Comparison of ENCODE assay signal across 37 cellular contexts in genomic region chr3:41302295-41302694, GRCh38.
"Had no signal": no experiment of that assay in that cellular context is flagged by ENCODE, and none has a peak within 500 bp of the region (broad histone marks: within the 10 kb centered on the region; RNA-seq: fewer than 3 reads in every experiment).

No MANE protein-coding gene starts in this region.

- H3K9me3 Mint-ChIP-seq: activated B cell treated with CpG ODN at 0.5 μM for 24 hours; activated CD4-positive, alpha-beta memory T cell treated with anti-CD3 and anti-CD28 coated beads for 36 hours; activated CD4-positive, alpha-beta T cell treated with anti-CD3 and anti-CD28 coated beads, Interleukin-2, amount 10 ng/mL, durations not matched to agents 24 days and 14 days; activated naive CD4-positive, alpha-beta T cell treated with anti-CD3 and anti-CD28 coated beads, Interleukin-2, amount 10 ng/mL, durations not matched to agents 7 days and 5 days; activated naive CD4-positive, alpha-beta T cell treated with anti-CD3 and anti-CD28 coated beads, Interleukin-2, amount 50 U/mL, for 24 hours; activated naive CD8-positive, alpha-beta T cell treated with anti-CD3 and anti-CD28 coated beads, Interleukin-2, amount 10 ng/mL, durations not matched to agents 7 days and 5 days; activated naive CD8-positive, alpha-beta T cell treated with anti-CD3 and anti-CD28 coated beads, Interleukin-2, amount 50 U/mL, for 24 hours; activated T-cell treated with anti-CD3 and anti-CD28 coated beads, Interleukin-2, amount 50 U/mL, for 4 hours; activated T-cell treated with anti-CD3 and anti-CD28 coated beads, Interleukin-2, amount 50 U/mL, for 72 hours; activated T-helper 1 cell treated with anti-CD3 and anti-CD28 coated beads, Interleukin-12 subunit alpha, Interleukin-12 subunit beta, Interleukin-2, Interleukin-4 antibody, amounts not matched to agents 30 ng/mL and 10 ng/mL and 1 ng/mL, durations not matched to agents 14 hours and 24 hours and 36 hours; activated T-helper 2 cell treated with anti-CD3 and anti-CD28 coated beads, Interferon-gamma antibody, Interleukin-2, Interleukin-4, amounts not matched to agents 10 μg/mL and 5 μg/mL and 100 μg/mL, durations not matched to agents 14 hours and 24 hours and 36 hours; central memory CD8-positive, alpha-beta T cell; T-helper 1 cell treated with Interleukin-12 subunit alpha and Interleukin-12 subunit beta and Interleukin-4 antibody, amounts not matched to agents 30 μg/mL and 1 μg/mL, for 36 hours; T-helper 2 cell treated with Interferon-gamma antibody and Interleukin-4, amounts not matched to agents 5 μg/mL and 100 μg/mL, for 36 hours had no signal

- H3K27ac Mint-ChIP-seq: activated B cell treated with CpG ODN at 0.5 μM for 24 hours; activated CD4-positive, alpha-beta memory T cell treated with anti-CD3 and anti-CD28 coated beads for 36 hours; activated CD4-positive, alpha-beta T cell treated with anti-CD3 and anti-CD28 coated beads, Interleukin-2, amount 10 ng/mL, durations not matched to agents 24 days and 14 days; activated CD8-positive, alpha-beta T cell treated with anti-CD3 and anti-CD28 coated beads for 36 hours; activated naive CD4-positive, alpha-beta T cell treated with anti-CD3 and anti-CD28 coated beads, Interleukin-2, amount 10 ng/mL, durations not matched to agents 7 days and 5 days; activated naive CD4-positive, alpha-beta T cell treated with anti-CD3 and anti-CD28 coated beads, Interleukin-2, amount 50 U/mL, for 24 hours; activated naive CD8-positive, alpha-beta T cell; activated naive CD8-positive, alpha-beta T cell treated with anti-CD3 and anti-CD28 coated beads, Interleukin-2, amount 10 ng/mL, durations not matched to agents 7 days and 5 days; activated naive CD8-positive, alpha-beta T cell treated with anti-CD3 and anti-CD28 coated beads, Interleukin-2, amount 50 U/mL, for 24 hours; activated T-cell treated with anti-CD3 and anti-CD28 coated beads, Interleukin-2, amount 50 U/mL, for 72 hours; activated T-helper 1 cell treated with anti-CD3 and anti-CD28 coated beads, Interleukin-12 subunit alpha, Interleukin-12 subunit beta, Interleukin-2, Interleukin-4 antibody, amounts not matched to agents 30 ng/mL and 10 ng/mL and 1 ng/mL, durations not matched to agents 14 hours and 24 hours and 36 hours; activated T-helper 2 cell treated with anti-CD3 and anti-CD28 coated beads, Interferon-gamma antibody, Interleukin-2, Interleukin-4, amounts not matched to agents 10 μg/mL and 5 μg/mL and 100 μg/mL, durations not matched to agents 14 hours and 24 hours and 36 hours; brain; T-helper 1 cell treated with Interleukin-12 subunit alpha and Interleukin-12 subunit beta and Interleukin-4 antibody, amounts not matched to agents 30 μg/mL and 1 μg/mL, for 36 hours; T-helper 2 cell treated with Interferon-gamma antibody and Interleukin-4, amounts not matched to agents 5 μg/mL and 100 μg/mL, for 36 hours had no signal

- H3K27ac ChIP-seq: ascending aorta, cardiac muscle cell, VCaP had no signal

- H3K4me1 Mint-ChIP-seq: activated B cell treated with CpG ODN at 0.5 μM for 24 hours; activated CD4-positive, alpha-beta T cell treated with anti-CD3 and anti-CD28 coated beads, Interleukin-2, amount 10 ng/mL, durations not matched to agents 24 days and 14 days; activated naive CD4-positive, alpha-beta T cell treated with anti-CD3 and anti-CD28 coated beads, Interleukin-2, amount 10 ng/mL, durations not matched to agents 7 days and 5 days; activated naive CD4-positive, alpha-beta T cell treated with anti-CD3 and anti-CD28 coated beads, Interleukin-2, amount 50 U/mL, for 24 hours; activated naive CD8-positive, alpha-beta T cell treated with anti-CD3 and anti-CD28 coated beads, Interleukin-2, amount 10 ng/mL, durations not matched to agents 7 days and 5 days; activated naive CD8-positive, alpha-beta T cell treated with anti-CD3 and anti-CD28 coated beads, Interleukin-2, amount 50 U/mL, for 24 hours; central memory CD8-positive, alpha-beta T cell had no signal

- H3K9me3 ChIP-seq: ascending aorta had no signal

- H3K27me3 Mint-ChIP-seq: activated B cell treated with CpG ODN at 0.5 μM for 24 hours; activated CD4-positive, alpha-beta memory T cell treated with anti-CD3 and anti-CD28 coated beads for 36 hours; activated CD4-positive, alpha-beta T cell treated with anti-CD3 and anti-CD28 coated beads, Interleukin-2, amount 10 ng/mL, durations not matched to agents 24 days and 14 days; activated CD8-positive, alpha-beta T cell treated with anti-CD3 and anti-CD28 coated beads for 36 hours; activated naive CD4-positive, alpha-beta T cell treated with anti-CD3 and anti-CD28 coated beads, Interleukin-2, amount 50 U/mL, for 24 hours; activated naive CD8-positive, alpha-beta T cell; activated naive CD8-positive, alpha-beta T cell treated with anti-CD3 and anti-CD28 coated beads, Interleukin-2, amount 10 ng/mL, durations not matched to agents 7 days and 5 days; activated naive CD8-positive, alpha-beta T cell treated with anti-CD3 and anti-CD28 coated beads, Interleukin-2, amount 50 U/mL, for 24 hours; brain; central memory CD8-positive, alpha-beta T cell had no signal

- H3K27me3 ChIP-seq: ascending aorta, cardiac muscle cell had no signal

- H3K4me3 Mint-ChIP-seq: activated B cell treated with CpG ODN at 0.5 μM for 24 hours; activated CD4-positive, alpha-beta memory T cell treated with anti-CD3 and anti-CD28 coated beads for 36 hours; activated CD4-positive, alpha-beta T cell treated with anti-CD3 and anti-CD28 coated beads, Interleukin-2, amount 10 ng/mL, durations not matched to agents 24 days and 14 days; activated CD8-positive, alpha-beta T cell treated with anti-CD3 and anti-CD28 coated beads for 36 hours; activated naive CD4-positive, alpha-beta T cell treated with anti-CD3 and anti-CD28 coated beads, Interleukin-2, amount 10 ng/mL, durations not matched to agents 7 days and 5 days; activated naive CD4-positive, alpha-beta T cell treated with anti-CD3 and anti-CD28 coated beads, Interleukin-2, amount 50 U/mL, for 24 hours; activated naive CD8-positive, alpha-beta T cell; activated naive CD8-positive, alpha-beta T cell treated with anti-CD3 and anti-CD28 coated beads, Interleukin-2, amount 10 ng/mL, durations not matched to agents 7 days and 5 days; activated naive CD8-positive, alpha-beta T cell treated with anti-CD3 and anti-CD28 coated beads, Interleukin-2, amount 50 U/mL, for 24 hours; activated T-cell treated with anti-CD3 and anti-CD28 coated beads, Interleukin-2, amount 50 U/mL, for 4 hours; activated T-cell treated with anti-CD3 and anti-CD28 coated beads, Interleukin-2, amount 50 U/mL, for 72 hours; activated T-helper 1 cell treated with anti-CD3 and anti-CD28 coated beads, Interleukin-12 subunit alpha, Interleukin-12 subunit beta, Interleukin-2, Interleukin-4 antibody, amounts not matched to agents 30 ng/mL and 10 ng/mL and 1 ng/mL, durations not matched to agents 14 hours and 24 hours and 36 hours; brain; central memory CD8-positive, alpha-beta T cell; T-helper 1 cell treated with Interleukin-12 subunit alpha and Interleukin-12 subunit beta and Interleukin-4 antibody, amounts not matched to agents 30 μg/mL and 1 μg/mL, for 36 hours; T-helper 2 cell treated with Interferon-gamma antibody and Interleukin-4, amounts not matched to agents 5 μg/mL and 100 μg/mL, for 36 hours had no signal

- H3K4me3 ChIP-seq: ascending aorta, cardiac muscle cell had no signal

- DNase-seq: activated B cell treated with CpG ODN at 0.5 μM for 24 hours; activated CD4-positive, alpha-beta memory T cell treated with anti-CD3 and anti-CD28 coated beads for 36 hours; activated CD4-positive, alpha-beta T cell treated with anti-CD3 and anti-CD28 coated beads for 4 hours; activated CD4-positive, alpha-beta T cell treated with anti-CD3 and anti-CD28 coated beads, Interleukin-2, amount 10 ng/mL, durations not matched to agents 24 days and 14 days; activated CD4-positive, alpha-beta T cell treated with anti-CD3 and anti-CD28 coated beads, Interleukin-2, amount 50 U/mL, for 1 hour; activated CD4-positive, alpha-beta T cell treated with anti-CD3 and anti-CD28 coated beads, Interleukin-2, amount 50 U/mL, for 4 hours; activated CD4-positive, CD25-positive, alpha-beta regulatory T cell treated with anti-CD3 and anti-CD28 coated beads, Interleukin-2, amount 50 U/mL, for 72 hours; activated CD8-positive, alpha-beta memory T cell treated with anti-CD3 and anti-CD28 coated beads, Interleukin-2, amount 50 U/mL, for 4 hours; activated CD8-positive, alpha-beta T cell treated with anti-CD3 and anti-CD28 coated beads for 36 hours; activated effector memory CD4-positive, alpha-beta T cell treated with Interleukin-2 at 50 U/mL for 16 hours; activated gamma-delta T cell; activated naive CD4-positive, alpha-beta T cell treated with anti-CD3 and anti-CD28 coated beads, Interleukin-2, amount 10 ng/mL, durations not matched to agents 7 days and 5 days; activated naive CD4-positive, alpha-beta T cell treated with Interleukin-2 at 50 U/mL for 16 hours; activated naive CD8-positive, alpha-beta T cell treated with anti-CD3 and anti-CD28 coated beads, Interleukin-2, amount 10 ng/mL, durations not matched to agents 7 days and 5 days; activated naive CD8-positive, alpha-beta T cell treated with anti-CD3 and anti-CD28 coated beads, Interleukin-2, amount 50 U/mL, for 24 hours; activated T-cell treated with anti-CD3 and anti-CD28 coated beads for 4 hours; activated T-cell treated with anti-CD3 and anti-CD28 coated beads, Interleukin-2, amount 50 U/mL, for 1 hour; activated T-cell treated with anti-CD3 and anti-CD28 coated beads, Interleukin-2, amount 50 U/mL, for 4 hours; activated T-cell treated with anti-CD3 and anti-CD28 coated beads, Interleukin-2, amount 50 U/mL, for 72 hours; amygdala; anterior cingulate cortex; caudate nucleus; cerebellar nuclear complex; T-helper 1 cell; T-helper 2 cell; T-helper 9 cell had no signal

- H3K36me3 Mint-ChIP-seq: activated CD4-positive, alpha-beta memory T cell treated with anti-CD3 and anti-CD28 coated beads for 36 hours; activated naive CD4-positive, alpha-beta T cell treated with anti-CD3 and anti-CD28 coated beads, Interleukin-2, amount 10 ng/mL, durations not matched to agents 7 days and 5 days; activated naive CD4-positive, alpha-beta T cell treated with anti-CD3 and anti-CD28 coated beads, Interleukin-2, amount 50 U/mL, for 24 hours; activated naive CD8-positive, alpha-beta T cell; activated naive CD8-positive, alpha-beta T cell treated with anti-CD3 and anti-CD28 coated beads, Interleukin-2, amount 10 ng/mL, durations not matched to agents 7 days and 5 days; brain had no signal

- ATAC-seq: activated CD8-positive, alpha-beta T cell treated with anti-CD3 and anti-CD28 coated beads for 36 hours; activated naive CD8-positive, alpha-beta T cell treated with anti-CD3 and anti-CD28 coated beads, Interleukin-2, amount 50 U/mL, for 24 hours; activated T-cell treated with anti-CD3 and anti-CD28 coated beads, Interleukin-2, amount 50 U/mL, for 4 hours; activated T-cell treated with anti-CD3 and anti-CD28 coated beads, Interleukin-2, amount 50 U/mL, for 72 hours had no signal

- H3K36me3 ChIP-seq: ascending aorta, cardiac muscle cell had no signal

- H3K4me1 ChIP-seq: ascending aorta had no signal
